1 cellular context compared by ENCODE assay signal in genomic region chr22:25748704-25749103, GRCh38.
A peak's percentile ranks its signal among the peaks of the same experiment; 100 is the strongest.
TF ChIP-seq lines count a peak whose summit lies in the region.

No MANE protein-coding gene starts in this region.

TF ChIP-seq in HepG2, 621 proteins besides CTCF, POLR2A, EP300 and RAD21 (continued from another document):
- TF ChIP-seq, protein P1, sequence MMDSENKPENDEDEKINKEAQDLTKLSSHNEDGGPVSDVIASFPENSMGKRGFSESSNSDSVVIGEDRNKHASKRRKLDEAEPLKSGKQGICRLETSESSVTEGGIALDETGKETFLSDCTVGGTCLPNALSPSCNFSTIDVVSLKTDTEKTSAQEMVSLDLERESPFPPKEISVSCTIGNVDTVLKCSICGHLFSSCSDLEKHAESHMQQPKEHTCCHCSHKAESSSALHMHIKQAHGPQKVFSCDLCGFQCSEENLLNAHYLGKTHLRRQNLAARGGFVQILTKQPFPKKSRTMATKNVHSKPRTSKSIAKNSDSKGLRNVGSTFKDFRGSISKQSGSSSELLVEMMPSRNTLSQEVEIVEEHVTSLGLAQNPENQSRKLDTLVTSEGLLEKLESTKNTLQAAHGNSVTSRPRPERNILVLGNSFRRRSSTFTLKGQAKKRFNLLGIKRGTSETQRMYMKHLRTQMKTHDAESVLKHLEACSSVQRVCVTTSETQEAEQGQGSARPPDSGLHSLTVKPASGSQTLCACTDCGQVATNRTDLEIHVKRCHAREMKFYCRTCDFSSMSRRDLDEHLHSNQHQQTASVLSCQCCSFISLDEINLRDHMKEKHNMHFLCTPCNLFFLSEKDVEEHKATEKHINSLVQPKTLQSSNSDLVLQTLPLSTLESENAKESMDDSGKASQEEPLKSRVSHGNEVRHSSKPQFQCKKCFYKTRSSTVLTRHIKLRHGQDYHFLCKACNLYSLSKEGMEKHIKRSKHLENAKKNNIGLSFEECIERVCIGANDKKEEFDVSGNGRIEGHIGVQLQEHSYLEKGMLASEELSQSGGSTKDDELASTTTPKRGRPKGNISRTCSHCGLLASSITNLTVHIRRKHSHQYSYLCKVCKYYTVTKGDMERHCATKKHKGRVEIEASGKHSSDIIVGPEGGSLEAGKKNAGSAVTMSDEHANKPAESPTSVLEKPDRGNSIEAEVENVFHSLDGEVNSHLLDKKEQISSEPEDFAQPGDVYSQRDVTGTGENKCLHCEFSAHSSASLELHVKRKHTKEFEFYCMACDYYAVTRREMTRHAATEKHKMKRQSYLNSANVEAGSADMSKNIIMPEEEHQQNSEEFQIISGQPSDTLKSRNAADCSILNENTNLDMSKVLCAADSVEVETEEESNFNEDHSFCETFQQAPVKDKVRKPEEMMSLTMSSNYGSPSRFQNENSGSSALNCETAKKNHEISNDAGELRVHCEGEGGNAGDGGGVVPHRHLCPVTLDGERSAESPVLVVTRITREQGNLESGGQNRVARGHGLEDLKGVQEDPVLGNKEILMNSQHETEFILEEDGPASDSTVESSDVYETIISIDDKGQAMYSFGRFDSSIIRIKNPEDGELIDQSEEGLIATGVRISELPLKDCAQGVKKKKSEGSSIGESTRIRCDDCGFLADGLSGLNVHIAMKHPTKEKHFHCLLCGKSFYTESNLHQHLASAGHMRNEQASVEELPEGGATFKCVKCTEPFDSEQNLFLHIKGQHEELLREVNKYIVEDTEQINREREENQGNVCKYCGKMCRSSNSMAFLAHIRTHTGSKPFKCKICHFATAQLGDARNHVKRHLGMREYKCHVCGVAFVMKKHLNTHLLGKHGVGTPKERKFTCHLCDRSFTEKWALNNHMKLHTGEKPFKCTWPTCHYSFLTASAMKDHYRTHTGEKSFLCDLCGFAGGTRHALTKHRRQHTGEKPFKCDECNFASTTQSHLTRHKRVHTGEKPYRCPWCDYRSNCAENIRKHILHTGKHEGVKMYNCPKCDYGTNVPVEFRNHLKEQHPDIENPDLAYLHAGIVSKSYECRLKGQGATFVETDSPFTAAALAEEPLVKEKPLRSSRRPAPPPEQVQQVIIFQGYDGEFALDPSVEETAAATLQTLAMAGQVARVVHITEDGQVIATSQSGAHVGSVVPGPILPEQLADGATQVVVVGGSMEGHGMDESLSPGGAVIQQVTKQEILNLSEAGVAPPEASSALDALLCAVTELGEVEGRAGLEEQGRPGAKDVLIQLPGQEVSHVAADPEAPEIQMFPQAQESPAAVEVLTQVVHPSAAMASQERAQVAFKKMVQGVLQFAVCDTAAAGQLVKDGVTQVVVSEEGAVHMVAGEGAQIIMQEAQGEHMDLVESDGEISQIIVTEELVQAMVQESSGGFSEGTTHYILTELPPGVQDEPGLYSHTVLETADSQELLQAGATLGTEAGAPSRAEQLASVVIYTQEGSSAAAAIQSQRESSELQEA (CRISPR knock-in tag; IDR thresholded peaks at IDR 0.05; ENCODE audit: not compliant biosample characterization) = no peak
- TF ChIP-seq ZNF747 (CRISPR knock-in tag; IDR thresholded peaks at IDR 0.05; ENCODE audit: borderline replicate concordance) (no peak), ZBTB34 (CRISPR knock-in tag; IDR thresholded peaks at IDR 0.05) (peak; percentile 60; the same call in 1 of the 2 replicates), ISX (CRISPR knock-in tag; conservative IDR thresholded peaks at IDR 0.05) (no peak), ZNF276 (CRISPR knock-in tag; IDR thresholded peaks at IDR 0.05; ENCODE audit: low read depth) (no peak), RCOR2 (CRISPR knock-in tag; IDR thresholded peaks at IDR 0.05) (peak; percentile 68; the same call in 1 of the 2 replicates), THYN1 (CRISPR knock-in tag; IDR thresholded peaks at IDR 0.05; ENCODE audit: borderline replicate concordance, low read depth) (no peak), AGO2 (optimal IDR thresholded peaks at IDR 0.05; ENCODE audit: low read depth, low read length) (no peak), MAX (IDR thresholded peaks at IDR 0.05) (peak; percentile 42; the same call in 1 of the 2 replicates), NFE2L2 (IDR thresholded peaks at IDR 0.05; ENCODE audit: low read length) (no peak), PPARG (CRISPR knock-in tag; conservative IDR thresholded peaks at IDR 0.05) (peak; percentile 74)
TF ChIP-seq in HepG2: peak in this region for 38.
